ENCODE assay signal across 10 cellular contexts in the genomic region with DNA sequence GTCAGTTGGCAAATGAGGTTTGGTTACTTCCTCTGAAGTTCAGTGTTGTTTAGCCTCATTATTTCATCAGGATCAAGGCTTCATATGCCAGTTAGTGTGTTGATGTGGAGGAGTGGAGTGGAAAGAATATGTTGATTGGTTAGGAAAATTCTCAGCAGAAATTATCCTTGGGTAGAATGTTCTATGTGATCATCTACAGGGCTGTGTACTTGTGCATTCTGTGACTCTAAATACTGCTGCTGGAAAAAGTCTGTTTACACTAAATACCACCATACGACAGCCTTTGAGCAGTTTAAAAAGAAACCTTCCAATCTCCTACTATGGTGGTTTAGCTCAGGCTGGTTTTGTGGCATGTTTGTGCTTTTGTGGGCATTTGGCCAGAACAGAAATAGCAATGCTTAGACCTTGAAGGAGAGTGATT. TPM values are rescaled to one million over a fixed set of nuclear protein-coding genes. Genes with fewer than 3 reads are reported as not detected.
A peak's percentile ranks its signal among the peaks of the same experiment; 100 is the strongest.
DNase-seq lines count a peak whose midpoint lies in the region; ATAC-seq and TF ChIP-seq lines count a peak whose summit lies in the region.
"Had no signal": no experiment of that assay in that cellular context is flagged by ENCODE, and none has a peak within 500 bp of the region (broad histone marks: within the 10 kb centered on the region; RNA-seq: fewer than 3 reads in every experiment).

No MANE protein-coding gene starts in this region.

- H3K27ac Mint-ChIP-seq in naive thymus-derived CD4-positive, alpha-beta T cell, result peak overlapping the region in 8 of 9 donors; percentile 14 to 74 (median 42)

- peaks cover 64% of the 10 kb centered on the region for H4K20me1 ChIP-seq in Loucy (ENCODE audit: insufficient read depth, low read length, poor library complexity, severe bottlenecking)

- intact Hi-C loops in naive thymus-derived CD4-positive, alpha-beta T cell (cut with micrococcal nuclease), result loop anchor here in 1 of 2 donors (2.0 kb wide), 1 partner anchor 18 kb away; no protein-coding TSS in a partner anchor

- H3K4me1 Mint-ChIP-seq in naive thymus-derived CD4-positive, alpha-beta T cell, result peaks cover 56 to 88% (median 83%) of the 10 kb centered on the region in 7 donors

- H3K9me3 Mint-ChIP-seq in naive thymus-derived CD4-positive, alpha-beta T cell, result no peaks in the 10 kb centered on the region

- TF ChIP-seq CTCF in C4-2B (conservative IDR thresholded peaks at IDR 0.05) (no peak), Loucy (conservative IDR thresholded peaks at IDR 0.05; ENCODE audit: low read length) (no peak), brain microvascular endothelial cell (IDR thresholded peaks at IDR 0.05; ENCODE audit: low read depth, low read length, missing control alignments) (no peak)

- H3K9me3 ChIP-seq in Loucy (ENCODE audit: insufficient read depth, low read depth, low read length), result no peaks in the 10 kb centered on the region
- H3K9me3 ChIP-seq in naive thymus-derived CD4-positive, alpha-beta T cell (ENCODE audit: control insufficient read depth in 2 of 3, low read length in 3 of 3), result no peaks in the 10 kb centered on the region
- H3K9me3 ChIP-seq: MG63 had no signal

- peaks cover 40% of the 10 kb centered on the region for H3K4me1 ChIP-seq in Loucy (ENCODE audit: insufficient read depth, low read length, poor library complexity, severe bottlenecking)
- peaks cover 30 to 46% of the 10 kb centered on the region in 2 donors for H3K4me1 ChIP-seq in naive thymus-derived CD4-positive, alpha-beta T cell (ENCODE audit: control insufficient read depth in 2 of 2, insufficient read depth in 2 of 2, low read length in 2 of 2)

- H3K4me3 Mint-ChIP-seq in naive thymus-derived CD4-positive, alpha-beta T cell, result peak overlapping the region; percentile 1 to 63 (median 42)

- peak overlapping the region; percentile 17 for H3K4me2 ChIP-seq in Loucy (ENCODE audit: low read depth, low read length, poor library complexity, severe bottlenecking)

- no peak for ATAC-seq in naive thymus-derived CD4-positive, alpha-beta T cell
- ATAC-seq in GM18873 (IDR thresholded peaks at IDR 0.05; ENCODE audit: low FRiP score, unreplicated experiment) (no peak), HG02970 (IDR thresholded peaks at IDR 0.05; ENCODE audit: low FRiP score, unreplicated experiment) (no peak), GM18909 (IDR thresholded peaks at IDR 0.05; ENCODE audit: poor library complexity, unreplicated experiment) (no peak)

- H2AFZ ChIP-seq in Loucy (ENCODE audit: low read length), result no peak overlapping the region

- H3K36me3 ChIP-seq in Loucy (ENCODE audit: insufficient read depth, low read length) (peaks cover 18% of the 10 kb centered on the region; the same call in 1 of the 2 replicates), brain microvascular endothelial cell (replicated peaks) (no peaks in the 10 kb centered on the region)
- peaks cover 0 to 6% (median 5%) of the 10 kb centered on the region in 3 experiments for H3K36me3 ChIP-seq in naive thymus-derived CD4-positive, alpha-beta T cell (ENCODE audit: control insufficient read depth in 2 of 3, insufficient read depth in 3 of 3, low read length in 3 of 3)

- POLR2A ChIA-PET in naive thymus-derived CD4-positive, alpha-beta T cell (lab: Charles Lee), result interaction anchor here (0.6 to 0.9 kb wide), 2 partner anchors 10 to 36 kb away, joined by 3 to 4 read pairs; no protein-coding TSS in a partner anchor

- peak overlapping the region; percentile 33; the same call in 1 of the 2 replicates for H3K27ac ChIP-seq in C4-2B
- H3K27ac ChIP-seq in brain microvascular endothelial cell, result no peak overlapping the region
- no peak overlapping the region for H3K27ac ChIP-seq in naive thymus-derived CD4-positive, alpha-beta T cell (ENCODE audit: low read depth, low read length)
- H3K27ac ChIP-seq: WERI-Rb-1 had no signal

- peaks cover 0 to 36% (median 25%) of the 10 kb centered on the region in 5 donors for H3K36me3 Mint-ChIP-seq in naive thymus-derived CD4-positive, alpha-beta T cell

- no peaks in the 10 kb centered on the region for H3K27me3 Mint-ChIP-seq in naive thymus-derived CD4-positive, alpha-beta T cell

- H3F3A ChIP-seq in Loucy (ENCODE audit: low read depth), result no peaks in the 10 kb centered on the region

- CTCF ChIA-PET in naive thymus-derived CD4-positive, alpha-beta T cell (lab: Charles Lee), result interaction anchor here (1.0 to 1.1 kb wide), 2 partner anchors 60 to 86 kb away, joined by 3 read pairs; no protein-coding TSS in a partner anchor

- no peaks in the 10 kb centered on the region for H3K9me2 ChIP-seq in Loucy (replicated peaks; ENCODE audit: low read depth, low read length)

- DNase-seq in brain microvascular endothelial cell, result peak; percentile 36
- DNase-seq in naive thymus-derived CD4-positive, alpha-beta T cell, result no peak
- DNase-seq in AG20443 (ENCODE audit: low spot score), result no peak
- DNase-seq: MG63, WERI-Rb-1 had no signal

- in situ Hi-C loops in brain microvascular endothelial cell (cut with HindIII; ENCODE audit: low pct_ligation_motif_present, low sequenced_read_pairs), result no loop called here

- H3K27me3 ChIP-seq in Loucy (ENCODE audit: insufficient read depth, low read length, poor library complexity, severe bottlenecking), result no peaks in the 10 kb centered on the region
- no peaks in the 10 kb centered on the region for H3K27me3 ChIP-seq in brain microvascular endothelial cell (replicated peaks)
- no peaks in the 10 kb centered on the region for H3K27me3 ChIP-seq in naive thymus-derived CD4-positive, alpha-beta T cell (ENCODE audit: control insufficient read depth in 2 of 2, insufficient read depth in 2 of 2, low read length in 2 of 2)
- H3K27me3 ChIP-seq: MG63 had no signal

- H3K79me2 ChIP-seq in Loucy (ENCODE audit: insufficient read depth, low read length), result peaks cover 98% of the 10 kb centered on the region

- no peak overlapping the region for H3K4me3 ChIP-seq in Loucy (ENCODE audit: low read length, poor library complexity, severe bottlenecking)
- no peak overlapping the region for H3K4me3 ChIP-seq in brain microvascular endothelial cell (ENCODE audit: low read depth, low read length)
- H3K4me3 ChIP-seq in naive thymus-derived CD4-positive, alpha-beta T cell (ENCODE audit: low read length), result no peak overlapping the region
- H3K4me3 ChIP-seq: MG63 had no signal

- H3K9ac ChIP-seq in Loucy (ENCODE audit: low read depth, low read length, poor library complexity, severe bottlenecking), result no peak overlapping the region

RNA-seq across cellular contexts. Expression of a gene that starts 25.8 kb away (rescaled TPM):
- 100 to 1,000 TPM in 2 of 5 experiments, 10 to 100 TPM in 3; 71.0 to 186 (median 95.4) TPM for total RNA-seq in naive thymus-derived CD4-positive, alpha-beta T cell
- polyA plus RNA-seq in naive thymus-derived CD4-positive, alpha-beta T cell, result 10 to 100 TPM; 73.1 to 79.4 TPM
